7 cellular contexts compared by ENCODE assay signal in genomic region chr2:95115418-95115817, GRCh38.
DNase-seq lines count a peak whose midpoint lies in the region; ATAC-seq and TF ChIP-seq lines count a peak whose summit lies in the region.

No MANE protein-coding gene starts in this region.

- TF ChIP-seq CTCF in GM13977 (IDR thresholded peaks at IDR 0.05; ENCODE audit: extremely low read depth, insufficient read depth, missing control alignments) (peak; percentile 86), astrocyte of the cerebellum (IDR thresholded peaks at IDR 0.05; ENCODE audit: low read depth, low read length, missing control alignments) (peak; percentile 91)

- no peak overlapping the region for H3K4me3 ChIP-seq in astrocyte of the cerebellum (ENCODE audit: low read depth, low read length)

- in situ Hi-C loops in GM13977 (cut with MboI; ENCODE audit: low pct_unique_long_range_greater_than_20kb, low sequenced_read_pairs, unreplicated experiment) (no loop called here), astrocyte of the cerebellum (cut with HindIII; ENCODE audit: low sequenced_read_pairs) (no loop called here)

- DNase-seq in GM13977 (ENCODE audit: low spot score) (peak; percentile 76), NCI-H1092 treated with DMSO at 0.1 percent for 48 hours (lab: John Stamatoyannopoulos, UW) (peak; percentile 43), T-helper 9 cell (peak; percentile 60), astrocyte of the cerebellum (ENCODE audit: low read depth) (peak; percentile 39), hypothalamus (lab: John Stamatoyannopoulos, UW) (peak in 42 of 51 donors; percentile 2 to 77 (median 32))
- peak; percentile 61 for DNase-seq in stimulated activated CD4-positive, alpha-beta T cell treated with anti-CD3 and anti-CD28 coated beads, Interleukin-12 subunit alpha, Interleukin-12 subunit beta, amount 100 ng/mL, for 4 hours

- peak; percentile 94 for ATAC-seq in HG02642 (IDR thresholded peaks at IDR 0.05; ENCODE audit: poor library complexity, unreplicated experiment)
